ENCODE assay signal across 22 cellular contexts in the genomic region with DNA sequence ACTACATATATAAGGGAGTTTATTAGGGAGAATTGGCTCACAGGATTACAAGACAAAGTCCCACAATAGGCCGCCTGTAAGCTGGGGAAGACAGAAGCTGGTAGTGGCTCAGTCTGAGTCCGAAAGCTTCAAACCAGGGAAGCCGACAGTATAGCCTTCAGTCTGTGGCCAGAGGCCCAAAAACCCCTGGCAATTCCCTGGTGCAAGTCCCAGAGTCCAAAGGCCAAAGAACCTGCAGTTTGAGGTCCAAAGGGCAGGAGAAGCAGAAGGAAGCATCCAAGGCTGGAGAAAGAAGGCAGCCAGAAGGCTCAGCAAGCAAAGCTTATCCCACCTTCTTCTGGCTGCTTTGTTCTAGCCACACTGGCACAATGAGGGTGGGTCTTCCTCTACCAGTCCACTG. TPM values are rescaled to one million over a fixed set of nuclear protein-coding genes. Genes with fewer than 3 reads are reported as not detected.
DNase-seq lines count a peak whose midpoint lies in the region; ATAC-seq, FAIRE-seq and TF ChIP-seq lines count a peak whose summit lies in the region.
"Had no signal": no experiment of that assay in that cellular context is flagged by ENCODE, and none has a peak within 500 bp of the region (broad histone marks: within the 10 kb centered on the region; RNA-seq: fewer than 3 reads in every experiment).

No MANE protein-coding gene starts in this region.

- TF ChIP-seq POLR2A in HepG2 (IDR thresholded peaks at IDR 0.05; ENCODE audit: insufficient read depth in 1 of 2, low read depth in 2 of 2, low read length in 2 of 2): no peak

- H3K27me3 ChIP-seq in hepatocyte (no peaks in the 10 kb centered on the region), HepG2 (ENCODE audit: control insufficient read depth in 1 of 2, insufficient read depth in 2 of 2, low read length in 2 of 2) (no peaks in the 10 kb centered on the region), SK-N-SH (ENCODE audit: insufficient read depth) (no peaks in the 10 kb centered on the region)

- ATAC-seq in HepG2 (no peak), GM21515 (IDR thresholded peaks at IDR 0.05; ENCODE audit: unreplicated experiment) (no peak)

- CTCF ChIA-PET in HepG2 (lab: Yijun Ruan, JAX; ENCODE audit: low intra/inter-chr PET ratio, low total read pairs): no interaction called here
- CTCF ChIA-PET in SK-N-SH (lab: Yijun Ruan, JAX): interaction anchor here (1.3 kb wide), 1 partner anchor 58 kb away, joined by 3 read pairs; no protein-coding TSS in a partner anchor

- peak; percentile 9 for DNase-seq in hepatocyte (ENCODE audit: low spot score)
- DNase-seq in HepG2 (ENCODE audit: low spot score): no peak
- DNase-seq in mucosa of gallbladder (ENCODE audit: low spot score): peak; percentile 68
- no peak for DNase-seq in substantia nigra (lab: John Stamatoyannopoulos, UW)
- DNase-seq in NCI-H1092 (lab: John Stamatoyannopoulos, UW): no peak
- DNase-seq in SK-N-SH: no peak
- DNase-seq in cardiac septum (ENCODE audit: low spot score): no peak
- DNase-seq: C1 segment of cervical spinal cord; Calu3; CD4-positive, alpha-beta memory T cell; COR-L47; DMS53; DMS79 treated with DMSO at 0.1 percent for 48 hours; GF-D8; GM23248; H7; HCEC 1CT had no signal

- in situ Hi-C loops in HepG2 (cut with HindIII; ENCODE audit: extremely low pct_ligation_motif_present, low pct_unique_long_range_greater_than_20kb): no loop called here

- POLR2A ChIA-PET in HepG2 (lab: Yijun Ruan, JAX): no interaction called here
- POLR2A ChIA-PET in SK-N-SH (lab: Yijun Ruan, JAX): no interaction called here

- no peaks in the 10 kb centered on the region for H4K20me1 ChIP-seq in hepatocyte (ENCODE audit: insufficient read depth, poor library complexity, severe bottlenecking)
- no peaks in the 10 kb centered on the region for H4K20me1 ChIP-seq in HepG2 (ENCODE audit: insufficient read depth, low read length)
- no peaks in the 10 kb centered on the region for H4K20me1 ChIP-seq in SK-N-SH (ENCODE audit: insufficient read depth)

- TF ChIP-seq EP300 in HepG2 (IDR thresholded peaks at IDR 0.05; ENCODE audit: low read depth in 2 of 2, low read length in 2 of 2) (no peak), HepG2 (CRISPR knock-in tag; IDR thresholded peaks at IDR 0.05; ENCODE audit: borderline replicate concordance) (no peak), SK-N-SH (IDR thresholded peaks at IDR 0.05; ENCODE audit: borderline replicate concordance in 1 of 2, low read depth in 1 of 2, low read length in 1 of 2) (no peak)

- intact Hi-C loops in HepG2 (cut with micrococcal nuclease; ENCODE audit: unreplicated experiment): no loop called here
- intact Hi-C loops in cardiac septum (cut with DNase I): no loop called here

- no TSS peak for BruUV-seq in HepG2 (replicated peaks; lab: Mats Ljungman, UMichigan)

- H3K79me2 ChIP-seq in hepatocyte: no peaks in the 10 kb centered on the region
- H3K79me2 ChIP-seq in HepG2 (ENCODE audit: insufficient read depth, low read length): no peaks in the 10 kb centered on the region
- peaks cover 16% of the 10 kb centered on the region for H3K79me2 ChIP-seq in SK-N-SH (ENCODE audit: insufficient read depth)

- H3K27ac ChIP-seq in hepatocyte (no peak overlapping the region), HepG2 (ENCODE audit: extremely low read length, insufficient read depth, low read length) (no peak overlapping the region), substantia nigra (ENCODE audit: low read depth, low read length, poor library complexity, severe bottlenecking) (peak overlapping the region; percentile 50), SK-N-SH (ENCODE audit: low read depth in 2 of 2, low read length in 1 of 2) (no peak overlapping the region)
- H3K27ac ChIP-seq: GM23248 had no signal

- H3K4me2 ChIP-seq in hepatocyte (no peak overlapping the region), HepG2 (ENCODE audit: low read depth, low read length) (no peak overlapping the region), SK-N-SH (no peak overlapping the region)

- H3K36me3 ChIP-seq in hepatocyte (replicated peaks; ENCODE audit: insufficient read depth, low read depth): no peaks in the 10 kb centered on the region
- no peaks in the 10 kb centered on the region for H3K36me3 ChIP-seq in HepG2 (replicated peaks in 1 of 2; ENCODE audit: control insufficient read depth in 1 of 2, insufficient read depth in 2 of 2, low read length in 2 of 2)
- peaks cover 0 to 3% of the 10 kb centered on the region in 2 experiments for H3K36me3 ChIP-seq in SK-N-SH (replicated peaks in 1 of 2; ENCODE audit: control insufficient read depth in 1 of 2, insufficient read depth in 2 of 2, low read length in 1 of 2)

- no peak overlapping the region for H3K9ac ChIP-seq in HepG2 (ENCODE audit: insufficient read depth, low read depth, low read length)
- H3K9ac ChIP-seq in SK-N-SH: no peak overlapping the region
- H3K9ac ChIP-seq: GM23248 had no signal

- no peak overlapping the region for H2AFZ ChIP-seq in hepatocyte
- H2AFZ ChIP-seq in HepG2 (ENCODE audit: low read length): no peak overlapping the region
- no peak overlapping the region for H2AFZ ChIP-seq in SK-N-SH (ENCODE audit: low read depth)
- H2AFZ ChIP-seq: GM23248 had no signal

- H3K9me3 ChIP-seq in hepatocyte (ENCODE audit: low read depth): peaks cover 5% of the 10 kb centered on the region
- H3K9me3 ChIP-seq in HepG2 (ENCODE audit: low read length): peaks cover 8% of the 10 kb centered on the region
- no peaks in the 10 kb centered on the region for H3K9me3 ChIP-seq in SK-N-SH

- no peaks in the 10 kb centered on the region for H3K4me1 ChIP-seq in hepatocyte (ENCODE audit: insufficient read depth)
- no peaks in the 10 kb centered on the region for H3K4me1 ChIP-seq in HepG2 (ENCODE audit: insufficient read depth, low read length)
- no peaks in the 10 kb centered on the region for H3K4me1 ChIP-seq in SK-N-SH (ENCODE audit: control insufficient read depth in 1 of 2, insufficient read depth in 2 of 2, low read depth in 1 of 2, low read length in 1 of 2)

- H3K9me2 ChIP-seq in hepatocyte (replicated peaks; ENCODE audit: insufficient read depth) (no peaks in the 10 kb centered on the region), SK-N-SH (no peaks in the 10 kb centered on the region)

- TF ChIP-seq RAD21 in HepG2 (CRISPR knock-in tag; IDR thresholded peaks at IDR 0.05) (no peak), SK-N-SH (IDR thresholded peaks at IDR 0.05; ENCODE audit: low read length) (no peak)

- H3F3A ChIP-seq in SK-N-SH (replicated peaks; ENCODE audit: insufficient read depth): no peaks in the 10 kb centered on the region

- H3K4me3 ChIP-seq in hepatocyte (no peak overlapping the region), HepG2 (replicated peaks in 1 of 3; ENCODE audit: insufficient read depth in 1 of 3, low read depth in 2 of 3, low read length in 3 of 3) (no peak overlapping the region), SK-N-SH (ENCODE audit: low read depth in 2 of 2, low read length in 1 of 2) (no peak overlapping the region)
- H3K4me3 ChIP-seq: GM23248 had no signal

- TF ChIP-seq CTCF in hepatocyte (IDR thresholded peaks at IDR 0.05; ENCODE audit: poor library complexity) (no peak), HepG2 (CRISPR knock-in tag; IDR thresholded peaks at IDR 0.05) (no peak), SK-N-SH (IDR thresholded peaks at IDR 0.05) (no peak)

- no peak for FAIRE-seq in HepG2 (lab: Jason Lieb, UNC)
- FAIRE-seq: GM12891, GM18507, H1 had no signal

- WGBS in hepatocyte (ENCODE audit: low lambda C conversion rate, missing lambda C conversion rate): 91% methylated on average over 3 of the region's 3 CpGs
- WGBS in HepG2 (ENCODE audit: low lambda C conversion rate): 15% methylated on average over 3 of the region's 3 CpGs
- 94% methylated on average over 3 of the region's 3 CpGs for WGBS in SK-N-SH (ENCODE audit: low lambda C conversion rate)

TF ChIP-seq in HepG2, 621 proteins besides CTCF, POLR2A, EP300 and RAD21 (continues in another document):
- TF ChIP-seq ZNF605 (CRISPR knock-in tag; IDR thresholded peaks at IDR 0.05) (no peak), MTF1 (CRISPR knock-in tag; IDR thresholded peaks at IDR 0.05) (no peak), HNF4A (CRISPR knock-in tag; IDR thresholded peaks at IDR 0.05) (peak; percentile 42; the same call in 1 of the 2 replicates)

RNA-seq across cellular contexts. Expression of gene TTLL7, which starts 13.9 kb away (rescaled TPM):
- total RNA-seq in hepatocyte: 3.4 and 3.5 TPM in 2 replicates
- polyA plus RNA-seq in hepatocyte: 1.9 and 2.3 TPM in 2 replicates
- 0.22 and 0.38 TPM in 2 replicates for total RNA-seq in HepG2 (2016; rRNA removed; fragmentation: Illumina TruSeq; extraction: Trizol)
- total RNA-seq in HepG2 (2016; cell fraction: cytosol; rRNA removed; fragmentation: Illumina TruSeq; extraction: Trizol; ENCODE audit: low read depth): 0.30 and 0.71 TPM in 2 replicates
- total RNA-seq in HepG2 (2016; cell fraction: insoluble cytoplasmic fraction; rRNA removed; fragmentation: Illumina TruSeq; extraction: Trizol): 0.24 and 0.46 TPM in 2 replicates
- 0.21 and 0.37 TPM in 2 replicates for total RNA-seq in HepG2 (2016; cell fraction: membrane; rRNA removed; fragmentation: Illumina TruSeq; extraction: Trizol)
- total RNA-seq in HepG2 (2016; cell fraction: nucleus; rRNA removed; fragmentation: Illumina TruSeq; extraction: Trizol): 0.25 and 0.47 TPM in 2 replicates
- 0.07 and 0.13 TPM in 2 replicates for polyA plus RNA-seq in HepG2 (2011; rRNA removed)
- polyA plus RNA-seq in HepG2 (2011; cell fraction: cytosol; rRNA removed): 0.04 and 0.10 TPM in 2 replicates
- polyA plus RNA-seq in HepG2 (2011; cell fraction: nucleus; rRNA removed): 0.08 and 0.19 TPM in 2 replicates
- 0.20 TPM in 1 of 2 replicates, not detected in the other for polyA plus RNA-seq in HepG2 (2012)
- not detected in 2 replicates for polyA plus RNA-seq in HepG2 (2016; cell fraction: cytosol; fragmentation: Illumina TruSeq; extraction: Trizol; ENCODE audit: low read depth)
- polyA plus RNA-seq in HepG2 (2016; cell fraction: insoluble cytoplasmic fraction; fragmentation: Illumina TruSeq; extraction: Trizol; ENCODE audit: low read depth): 0.29 and 0.39 TPM in 2 replicates
- 0.14 TPM in 1 of 2 replicates, not detected in the other for polyA plus RNA-seq in HepG2 (2016; cell fraction: membrane; fragmentation: Illumina TruSeq; extraction: Trizol; ENCODE audit: low read depth)
- 0.44 and 0.72 TPM in 2 replicates for polyA plus RNA-seq in HepG2 (2016; cell fraction: nucleus; fragmentation: Illumina TruSeq; extraction: Trizol; ENCODE audit: insufficient read depth, low read depth)
- 0.35 TPM in 1 of 2 replicates, not detected in the other for polyA minus RNA-seq in HepG2 (2011; rRNA and poly(A)+ RNA removed; ENCODE audit: low replicate concordance)
- not detected in 2 replicates for polyA minus RNA-seq in HepG2 (2011; cell fraction: cytosol; rRNA and poly(A)+ RNA removed)
- not detected in 2 replicates for polyA minus RNA-seq in HepG2 (2011; cell fraction: nucleus; rRNA and poly(A)+ RNA removed)
- 58.0 TPM for total RNA-seq in mucosa of gallbladder
- 7.3 and 11.5 TPM in 2 replicates for polyA plus RNA-seq in SK-N-SH (2012; rRNA removed)
- polyA plus RNA-seq in SK-N-SH (2012; cell fraction: cytosol; rRNA removed): 7.2 and 7.3 TPM in 2 replicates
- polyA plus RNA-seq in SK-N-SH (2012; cell fraction: nucleus; rRNA removed): 11.3 and 29.3 TPM in 2 replicates
- total RNA-seq in cardiac septum: 24.8 TPM
- total RNA-seq: G401 had no signal

Comparison
In these comparisons a context has a peak if more than half of its experiments do, and no peak if none do; other contexts are left out.
1. DNase-seq: peak in hepatocyte (single experiment) and mucosa of gallbladder (single experiment); none in HepG2 (single experiment), substantia nigra (0 of 49), NCI-H1092 (single experiment), SK-N-SH (single experiment) and cardiac septum (single experiment).